Comparison of ENCODE assay signal across 15 cellular contexts in genomic region chr5:150460781-150461180, GRCh38. TPM values are rescaled to one million over a fixed set of nuclear protein-coding genes. Genes with fewer than 3 reads are reported as not detected.
DNase-seq lines count a peak whose midpoint lies in the region; ATAC-seq and TF ChIP-seq lines count a peak whose summit lies in the region.
"Had no signal": no experiment of that assay in that cellular context is flagged by ENCODE, and none has a peak within 500 bp of the region (broad histone marks: within the 10 kb centered on the region; RNA-seq: fewer than 3 reads in every experiment).

No MANE protein-coding gene starts in this region.

- H3K79me1 ChIP-seq in trophoblast cell (ENCODE audit: low read length), result peaks cover 23% of the 10 kb centered on the region

- H3K14ac ChIP-seq in trophoblast cell (ENCODE audit: low read length), result peak overlapping the region; percentile 38

- H3K18ac ChIP-seq in trophoblast cell (ENCODE audit: low read length), result peak overlapping the region; percentile 61

- no peak overlapping the region for H4K12ac ChIP-seq in trophoblast cell (ENCODE audit: low read depth, low read length)

- H3K4me2 ChIP-seq in trophoblast cell (ENCODE audit: low read length), result no peak overlapping the region

- peak overlapping the region; percentile 55 for H3K27ac Mint-ChIP-seq in activated CD4-positive, alpha-beta T cell treated with anti-CD3 and anti-CD28 coated beads for 36 hours
- H3K27ac Mint-ChIP-seq in activated naive CD8-positive, alpha-beta T cell treated with anti-CD3 and anti-CD28 coated beads for 36 hours, result peak overlapping the region; percentile 78

- DNase-seq in activated CD4-positive, alpha-beta T cell treated with anti-CD3 and anti-CD28 coated beads for 36 hours, result no peak
- no peak for DNase-seq in activated CD4-positive, alpha-beta T cell treated with anti-CD3 and anti-CD28 coated beads for 48 hours
- DNase-seq in activated naive CD8-positive, alpha-beta T cell treated with anti-CD3 and anti-CD28 coated beads for 36 hours, result no peak
- no peak for DNase-seq in trophoblast cell
- DNase-seq in left lobe of liver (ENCODE audit: low spot score), result no peak
- no peak for DNase-seq in erythroblast (lab: John Stamatoyannopoulos, UW)
- no peak for DNase-seq in inferior parietal cortex (ENCODE audit: extremely low spot score)
- DNase-seq: effector CD8-positive, alpha-beta T cell; occipital lobe; stimulated activated CD4-positive, alpha-beta T cell treated with anti-CD3 and anti-CD28 coated beads, Interleukin-12 subunit alpha, Interleukin-12 subunit beta, amount 100 ng/mL, for 4 hours had no signal

- H3K9me3 ChIP-seq in trophoblast cell (ENCODE audit: insufficient read depth, low read depth, low read length), result no peaks in the 10 kb centered on the region
- H3K9me3 ChIP-seq: vagina had no signal

- H3K4me1 ChIP-seq in trophoblast cell (ENCODE audit: control insufficient read depth in 1 of 2, insufficient read depth in 2 of 2, low read length in 2 of 2), result peaks cover 7 to 26% of the 10 kb centered on the region in 2 experiments

- no peaks in the 10 kb centered on the region for H3K27me3 Mint-ChIP-seq in activated CD4-positive, alpha-beta T cell treated with anti-CD3 and anti-CD28 coated beads for 36 hours
- H3K27me3 Mint-ChIP-seq in activated naive CD8-positive, alpha-beta T cell treated with anti-CD3 and anti-CD28 coated beads for 36 hours, result no peaks in the 10 kb centered on the region

- H3K36me3 Mint-ChIP-seq in activated CD4-positive, alpha-beta T cell treated with anti-CD3 and anti-CD28 coated beads for 36 hours (ENCODE audit: low read depth), result no peaks in the 10 kb centered on the region
- no peaks in the 10 kb centered on the region for H3K36me3 Mint-ChIP-seq in activated naive CD8-positive, alpha-beta T cell treated with anti-CD3 and anti-CD28 coated beads for 36 hours

- CTCF ChIA-PET in activated CD4-positive, alpha-beta T cell treated with anti-CD3 and anti-CD28 coated beads for 36 hours (lab: Charles Lee), result interaction anchor here (0.6 to 5.5 kb wide), 6 partner anchors 10 to 100 kb away, joined by 3 to 35 read pairs (median 5); no protein-coding TSS in a partner anchor

- H3K27me3 ChIP-seq in trophoblast cell (ENCODE audit: insufficient read depth, low read length), result no peaks in the 10 kb centered on the region
- H3K27me3 ChIP-seq: vagina had no signal

- no peak overlapping the region for H3K23ac ChIP-seq in trophoblast cell (ENCODE audit: low read length)

- WGBS in trophoblast cell (ENCODE audit: extremely low coverage, insufficient coverage, insufficient read length), result no CpG with 5 or more reads among the region's 2 CpGs

- no peaks in the 10 kb centered on the region for H3K79me2 ChIP-seq in trophoblast cell (ENCODE audit: control insufficient read depth, insufficient read depth, low read length, poor library complexity)

- peak overlapping the region; percentile 55 for H4K8ac ChIP-seq in trophoblast cell (ENCODE audit: low read depth, low read length)

- H2AFZ ChIP-seq in trophoblast cell (ENCODE audit: insufficient read depth, low read length, poor library complexity), result no peak overlapping the region

- H4K91ac ChIP-seq in trophoblast cell (ENCODE audit: low read depth, low read length), result peak overlapping the region; percentile 91

- H2AK5ac ChIP-seq in trophoblast cell (ENCODE audit: low read length), result peak overlapping the region; percentile 78

- ATAC-seq in activated CD4-positive, alpha-beta T cell treated with anti-CD3 and anti-CD28 coated beads for 36 hours, result no peak
- peak; percentile 20 for ATAC-seq in HG03103 (IDR thresholded peaks at IDR 0.05; ENCODE audit: low read depth, unreplicated experiment)
- no peak for ATAC-seq in left lobe of liver
- ATAC-seq: left colon, Right ventricle myocardium inferior had no signal

- no peaks in the 10 kb centered on the region for H3K36me3 ChIP-seq in trophoblast cell (ENCODE audit: control insufficient read depth in 1 of 2, insufficient read depth in 2 of 2, low read length in 2 of 2)
- H3K36me3 ChIP-seq: vagina had no signal

- peak overlapping the region; percentile 94 for H2BK120ac ChIP-seq in trophoblast cell (ENCODE audit: insufficient read depth, low read length, poor library complexity)

- H3K4me3 Mint-ChIP-seq in activated CD4-positive, alpha-beta T cell treated with anti-CD3 and anti-CD28 coated beads for 36 hours, result no peak overlapping the region
- no peak overlapping the region for H3K4me3 Mint-ChIP-seq in activated naive CD8-positive, alpha-beta T cell treated with anti-CD3 and anti-CD28 coated beads for 36 hours

- TF ChIP-seq POLR2A in erythroblast (IDR thresholded peaks at IDR 0.05; ENCODE audit: low read length), result no peak

- H3K9me3 Mint-ChIP-seq in activated CD4-positive, alpha-beta T cell treated with anti-CD3 and anti-CD28 coated beads for 36 hours (ENCODE audit: low read depth), result no peaks in the 10 kb centered on the region
- H3K9me3 Mint-ChIP-seq in activated naive CD8-positive, alpha-beta T cell treated with anti-CD3 and anti-CD28 coated beads for 36 hours, result no peaks in the 10 kb centered on the region

- H3K4me1 Mint-ChIP-seq in activated CD4-positive, alpha-beta T cell treated with anti-CD3 and anti-CD28 coated beads for 36 hours, result peaks cover 28% of the 10 kb centered on the region
- peaks cover 16% of the 10 kb centered on the region for H3K4me1 Mint-ChIP-seq in activated naive CD8-positive, alpha-beta T cell treated with anti-CD3 and anti-CD28 coated beads for 36 hours

- no peak overlapping the region for H3K9ac ChIP-seq in trophoblast cell (ENCODE audit: low read length)

- H2BK12ac ChIP-seq in trophoblast cell (ENCODE audit: low read length), result peak overlapping the region; percentile 93

- H2BK5ac ChIP-seq in trophoblast cell (ENCODE audit: low read depth, low read length, poor library complexity), result peak overlapping the region; percentile 43

- POLR2A ChIA-PET in activated CD4-positive, alpha-beta T cell treated with anti-CD3 and anti-CD28 coated beads for 36 hours (lab: Charles Lee), result no interaction called here

- peak overlapping the region; percentile 47 for H3K4ac ChIP-seq in trophoblast cell (ENCODE audit: low read depth, low read length)

- H3K27ac ChIP-seq in trophoblast cell (ENCODE audit: low read depth, low read length), result peak overlapping the region; percentile 35
- H3K27ac ChIP-seq: vagina had no signal

- intact Hi-C loops in activated CD4-positive, alpha-beta T cell treated with anti-CD3 and anti-CD28 coated beads for 36 hours (cut with DNase I, micrococcal nuclease), result no loop called here

- no peak overlapping the region for H3K4me3 ChIP-seq in trophoblast cell (ENCODE audit: low read depth, low read length)
- H3K4me3 ChIP-seq: vagina had no signal

RNA-seq across cellular contexts. Expression of gene RPS14, which starts 11.2 kb away (rescaled TPM):
- 1,000 to 10,000 TPM; 2,270 to 3,312 TPM for total RNA-seq in activated CD4-positive, alpha-beta T cell treated with anti-CD3 and anti-CD28 coated beads for 36 hours
- total RNA-seq in activated naive CD8-positive, alpha-beta T cell treated with anti-CD3 and anti-CD28 coated beads for 36 hours, result 1,000 to 10,000 TPM; 2,978 to 3,004 TPM
- polyA plus RNA-seq in trophoblast cell (2013), result 2,982 and 3,060 TPM in 2 replicates
- 660 TPM for total RNA-seq in left lobe of liver

RNA-seq across cellular contexts. Expression of gene NDST1, which starts 47.1 kb away (rescaled TPM):
- 1 to 10 TPM; 5.1 to 5.5 TPM for total RNA-seq in activated CD4-positive, alpha-beta T cell treated with anti-CD3 and anti-CD28 coated beads for 36 hours
- 1 to 10 TPM; 7.1 to 7.3 TPM for total RNA-seq in activated naive CD8-positive, alpha-beta T cell treated with anti-CD3 and anti-CD28 coated beads for 36 hours
- 98.1 and 98.9 TPM in 2 replicates for polyA plus RNA-seq in trophoblast cell (2013)
- total RNA-seq in left lobe of liver, result 63.7 TPM

RNA-seq across cellular contexts. Expression of gene CD74, which starts 48.1 kb away (rescaled TPM):
- 100 to 1,000 TPM; 217 to 290 TPM for total RNA-seq in activated CD4-positive, alpha-beta T cell treated with anti-CD3 and anti-CD28 coated beads for 36 hours
- total RNA-seq in activated naive CD8-positive, alpha-beta T cell treated with anti-CD3 and anti-CD28 coated beads for 36 hours, result 100 to 1,000 TPM; 290 to 294 TPM
- polyA plus RNA-seq in trophoblast cell (2013), result 50.4 and 50.6 TPM in 2 replicates
- total RNA-seq in left lobe of liver, result 89.1 TPM
- total RNA-seq: Daoy had no signal
